In the genomic region with DNA sequence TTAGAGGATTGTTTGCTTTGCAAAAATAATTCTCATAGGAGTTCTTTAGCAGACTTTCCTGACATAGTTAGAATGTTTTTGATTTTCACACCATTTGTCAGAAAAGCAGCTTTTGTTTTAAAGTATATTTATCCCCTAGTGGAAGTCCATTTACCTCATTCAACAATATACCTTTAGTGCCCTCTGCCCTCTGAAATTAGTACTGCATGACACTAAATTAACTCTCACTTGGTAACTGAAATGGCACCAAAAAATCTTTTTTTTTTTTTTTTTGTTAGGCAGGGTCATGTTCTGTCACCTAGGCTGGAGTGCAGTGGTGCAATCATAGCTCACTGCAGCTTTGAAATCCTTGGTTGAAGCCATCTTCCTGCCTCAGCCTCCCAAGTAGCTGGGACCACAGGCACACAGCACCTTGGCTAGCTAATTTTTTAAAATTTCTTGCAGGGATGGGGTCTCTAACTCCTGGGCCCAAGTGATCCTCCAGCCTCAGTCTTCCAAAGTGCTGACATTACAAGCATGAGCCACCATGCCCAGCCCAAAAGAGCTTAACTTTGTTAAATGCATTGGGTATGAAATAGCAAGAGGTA, we compare ENCODE assay signal across 8 cellular contexts. TPM values are rescaled to one million over a fixed set of nuclear protein-coding genes. Genes with fewer than 3 reads are reported as not detected.
DNase-seq lines count a peak whose midpoint lies in the region; ATAC-seq and TF ChIP-seq lines count a peak whose summit lies in the region.

No MANE protein-coding gene starts in this region.

- POLR2A ChIA-PET in T-cell (lab: Charles Lee), result interaction anchor here in 1 of 2 donors (0.6 to 0.7 kb wide), 2 partner anchors 14 to 96 kb away, joined by 7 read pairs; partner anchors contain the start of gene IFT25

- H3K4me3 Mint-ChIP-seq in T-cell (no peak overlapping the region), immature natural killer cell (no peak overlapping the region)

- ATAC-seq in T-cell (replicated peaks in 1 of 4), result peak in 3 of 4 experiments; percentile 46 to 74 (median 50)
- ATAC-seq in GM21360 (IDR thresholded peaks at IDR 0.05; ENCODE audit: unreplicated experiment), result no peak

- H3K36me3 Mint-ChIP-seq in T-cell (peaks cover 28% of the 10 kb centered on the region), immature natural killer cell (peaks cover 11 to 26% (median 13%) of the 10 kb centered on the region in 3 donors)

- H3K4me3 ChIP-seq in ovary, result no peak overlapping the region

- H3K27me3 Mint-ChIP-seq in T-cell, result no peaks in the 10 kb centered on the region
- H3K27me3 Mint-ChIP-seq in immature natural killer cell (ENCODE audit: low read depth in 3 of 3), result no peaks in the 10 kb centered on the region

- H3K9me3 ChIP-seq in ovary, result no peaks in the 10 kb centered on the region

- no peak for TF ChIP-seq EP300 in ovary (IDR thresholded peaks at IDR 0.05)

- intact Hi-C loops in ovary (cut with DNase I), result loop anchor here in 1 of 4 donors (10.0 kb wide), 1 partner anchor 105 kb away; no protein-coding TSS in a partner anchor

- H3K4me1 Mint-ChIP-seq in T-cell (peaks cover 0 to 4% (median 2%) of the 10 kb centered on the region in 3 donors), immature natural killer cell (no peaks in the 10 kb centered on the region)

- H3K9me3 Mint-ChIP-seq in T-cell (no peaks in the 10 kb centered on the region), immature natural killer cell (no peaks in the 10 kb centered on the region)

- no peaks in the 10 kb centered on the region for H3K27me3 ChIP-seq in ovary

- H3K27ac Mint-ChIP-seq in T-cell, result no peak overlapping the region
- H3K27ac Mint-ChIP-seq in immature natural killer cell, result no peak overlapping the region

- no peaks in the 10 kb centered on the region for H3K36me3 ChIP-seq in ovary

- TF ChIP-seq CTCF in GM20000 (IDR thresholded peaks at IDR 0.05; ENCODE audit: extremely low read depth, missing control alignments) (peak; percentile 5), ovary (IDR thresholded peaks at IDR 0.05) (no peak)

- DNase-seq in AML-193 (lab: John Stamatoyannopoulos, UW), result peak; percentile 51 to 69
- no peak for DNase-seq in GM20000 (ENCODE audit: low spot score)
- peak in 4 of 34 experiments; percentile 16 to 36 (median 23) for DNase-seq in T-cell
- DNase-seq in immature natural killer cell, result peak; percentile 30 to 53 (median 47)
- DNase-seq in ovary, result no peak
- DNase-seq in activated CD4-positive, alpha-beta T cell treated with anti-CD3 and anti-CD28 coated beads, Interleukin-2, amount 50 U/mL, for 48 hours, result no peak
- no peak for DNase-seq in activated naive CD4-positive, alpha-beta T cell (lab: John Stamatoyannopoulos, UW)

- TF ChIP-seq POLR2A in ovary (IDR thresholded peaks at IDR 0.05), result no peak

- no peak overlapping the region for H3K27ac ChIP-seq in ovary

- H3K4me1 ChIP-seq in ovary (ENCODE audit: insufficient read depth), result no peaks in the 10 kb centered on the region

- CTCF ChIA-PET in T-cell (lab: Charles Lee), result interaction anchor here (0.6 to 3.5 kb wide), 33 partner anchors 11 to 1918 kb away, joined by 3 to 91 read pairs (median 4); partner anchors contain the start of genes IFT25 (in 2 of the 2), LRRC42 (in 1 of the 2), MRPL37 (in 1 of the 2) and SLC1A7 (in 1 of the 2)

RNA-seq across cellular contexts. Expression of gene LRRC42, which starts 13.6 kb away (rescaled TPM):
- total RNA-seq in T-cell (1 to 10 TPM; 6.3 to 8.8 (median 7.9) TPM), ovary (10 to 100 TPM; 14.5 to 29.1 (median 20.8) TPM)
- polyA plus RNA-seq in immature natural killer cell (10 to 100 TPM in 1 of 3 donors, 1 to 10 TPM in 2; 7.5 to 10.1 (median 9.8) TPM), ovary (10 to 100 TPM; 17.1 to 22.3 TPM)

RNA-seq across cellular contexts. Expression of gene IFT25, which starts 14.3 kb away (rescaled TPM):
- total RNA-seq in T-cell, result 10 to 100 TPM; 24.5 to 33.1 (median 31.2) TPM
- polyA plus RNA-seq in immature natural killer cell, result 10 to 100 TPM; 58.6 to 72.6 (median 66.7) TPM
- total RNA-seq in ovary, result 10 to 100 TPM; 24.2 to 39.3 (median 28.5) TPM
- 10 to 100 TPM; 27.6 to 39.4 TPM for polyA plus RNA-seq in ovary

RNA-seq across cellular contexts. Expression of gene LDLRAD1, which starts 58.2 kb away (rescaled TPM):
- total RNA-seq in T-cell (not detected), ovary (10 to 100 TPM in 1 of 7 donors, 1 to 10 TPM in 2, under 1 TPM in 2, not detected in 2; 0.37 to 49.6 (median 1.2) TPM)
- polyA plus RNA-seq in immature natural killer cell (not detected), ovary (under 1 TPM; 0.05 to 0.22 TPM)

Comparison
In these comparisons a context has a peak if more than half of its experiments do, and no peak if none do; other contexts are left out.
1. DNase-seq: peak in AML-193 (2 of 2) and immature natural killer cell (3 of 3); none in GM20000 (single experiment), ovary (0 of 5), activated CD4-positive, alpha-beta T cell treated with anti-CD3 and anti-CD28 coated beads, Interleukin-2, amount 50 U/mL, for 48 hours (0 of 2) and activated naive CD4-positive, alpha-beta T cell (0 of 4).